In genomic region chr20:29881107-29881506, GRCh38 we compare ENCODE assay signal across 7 cellular contexts.
DNase-seq lines count a peak whose midpoint lies in the region.
"Not testable (repeated sequence)": the region's sequence is repeated elsewhere in the genome, so short reads cannot be mapped to it uniquely, and the experiment has no call there.

No MANE protein-coding gene starts in this region.

- H3K4me3 ChIP-seq in Jurkat, Clone E6-1 (ENCODE audit: low read length) = not testable (repeated sequence)

- peak; percentile 70 for DNase-seq in Jurkat, Clone E6-1 (ENCODE audit: low read depth, low spot score)
- DNase-seq in NCI-H69 (lab: John Stamatoyannopoulos, UW) = peak; percentile 17
- DNase-seq in SK-N-DZ (ENCODE audit: low spot score) = peak; percentile 44
- DNase-seq in dermis blood vessel endothelial cell = peak; percentile 15
- DNase-seq in fibroblast of gingiva (ENCODE audit: low read depth) = peak; percentile 28
- DNase-seq in inferior parietal cortex (ENCODE audit: extremely low spot score) = peak; percentile 29
- DNase-seq in superior temporal gyrus (ENCODE audit: extremely low spot score) = peak; percentile 20

Comparison
In these comparisons a context has a peak if more than half of its experiments do, and no peak if none do; other contexts are left out.
1. DNase-seq: peak in every context shown above with its lines; median percentile 70 in Jurkat, Clone E6-1; 44 in SK-N-DZ; 29 in inferior parietal cortex; 28 in fibroblast of gingiva; 20 in superior temporal gyrus; 17 in NCI-H69; 15 in dermis blood vessel endothelial cell.